In genomic region chr10:113127285-113128283, GRCh38 we compare ENCODE assay signal across 10 cellular contexts.
A peak's percentile ranks its signal among the peaks of the same experiment; 100 is the strongest.
DNase-seq lines count a peak whose midpoint lies in the region; ATAC-seq, FAIRE-seq and TF ChIP-seq lines count a peak whose summit lies in the region.
"Had no signal": no experiment of that assay in that cellular context is flagged by ENCODE, and none has a peak within 500 bp of the region (broad histone marks: within the 10 kb centered on the region; RNA-seq: fewer than 3 reads in every experiment).

No MANE protein-coding gene starts in this region.

- FAIRE-seq in GM12878 (lab: Jason Lieb, UNC): no peak

- H3K36me3 ChIP-seq in HEK293 (ENCODE audit: control insufficient read depth in 2 of 2, insufficient read depth in 1 of 2, low read length in 2 of 2) (no peaks in the 10 kb centered on the region), GM12878 (ENCODE audit: control insufficient read depth in 2 of 2, insufficient read depth in 2 of 2, low read length in 1 of 2) (no peaks in the 10 kb centered on the region), iPS-18a (ENCODE audit: control insufficient read depth, low read depth, low read length) (no peaks in the 10 kb centered on the region)

- H3K27me3 ChIP-seq in GM12878 (replicated peaks in 1 of 2; ENCODE audit: control insufficient read depth in 2 of 2, insufficient read depth in 2 of 2, low read length in 1 of 2) (peaks cover 0 to 8% of the 10 kb centered on the region in 2 experiments; a peak in 2 of 4 replicates), iPS-18a (ENCODE audit: control insufficient read depth, insufficient read depth, low read length) (peaks cover 13% of the 10 kb centered on the region)

- no peak overlapping the region for H3K9ac ChIP-seq in GM12878 (ENCODE audit: control insufficient read depth, insufficient read depth, low read length)
- H3K9ac ChIP-seq in iPS-18a (ENCODE audit: low read length): no peak overlapping the region
- H3K9ac ChIP-seq: KMS-11 had no signal

- RAD21 ChIA-PET in GM12878 (lab: Charles Lee; ENCODE audit: unreplicated experiment): no interaction called here

- TF ChIP-seq CTCF in HEK293 (tag by site-specific recombination; IDR thresholded peaks at IDR 0.05) (no peak), GM12878 (IDR thresholded peaks at IDR 0.05 in 2 of 3, conservative IDR thresholded peaks at IDR 0.05 in 1 of 3; ENCODE audit: control insufficient read depth in 2 of 3, extremely low read depth in 1 of 3, insufficient read depth in 1 of 3, low read depth in 3 of 3, low read length in 3 of 3) (no peak)

- no peak overlapping the region for H2AFZ ChIP-seq in GM12878 (ENCODE audit: control insufficient read depth, low read depth, low read length)

- no peak overlapping the region for H3K4me3 ChIP-seq in HEK293 (ENCODE audit: low read depth, low read length)
- no peak overlapping the region for H3K4me3 ChIP-seq in GM12878
- H3K4me3 ChIP-seq in iPS-18a (ENCODE audit: low read length): peak overlapping the region; percentile 62
- peak overlapping the region in 1 of 7 experiments; percentile 28 for H3K4me3 ChIP-seq in skin epidermis

- SMC1A ChIA-PET in GM12878 (lab: Charles Lee; ENCODE audit: uncharacterized antibody, unreplicated experiment): no interaction called here

- POLR2A ChIA-PET in HEK293 (lab: Yijun Ruan, JAX) (interaction anchor here (0.6 kb wide), 1 partner anchor 28 kb away, joined by 5 read pairs; no protein-coding TSS in a partner anchor), GM12878 (lab: Charles Lee) (no interaction called here)

- in situ Hi-C loops in GM12878 (cut with MboI): no loop called here

- DNase-seq in GM12878 (ENCODE audit: low read depth, low spot score) (no peak), NCI-H774 (lab: John Stamatoyannopoulos, UW) (no peak), T1000 (lab: John Stamatoyannopoulos, UW) (no peak), nucleus accumbens (lab: John Stamatoyannopoulos, UW) (no peak), NCI-H1694 treated with DMSO at 0.1 percent for 48 hours (lab: John Stamatoyannopoulos, UW) (no peak)
- DNase-seq: cortex of kidney had no signal

- no peaks in the 10 kb centered on the region for H4K20me1 ChIP-seq in GM12878 (ENCODE audit: control insufficient read depth, insufficient read depth)

- intact Hi-C loops in GM12878 (cut with micrococcal nuclease; ENCODE audit: unreplicated experiment): loop anchor here (5.0 kb wide), 1 partner anchor 405 kb away; no protein-coding TSS in a partner anchor

- no peak for ATAC-seq in GM12878

- no peak for TF ChIP-seq POLR2A in GM12878 (IDR thresholded peaks at IDR 0.05; ENCODE audit: low read depth, low read length)

- H3K27ac ChIP-seq in HEK293 (ENCODE audit: extremely low read depth, low read depth, low read length): no peak overlapping the region
- H3K27ac ChIP-seq in GM12878 (ENCODE audit: control insufficient read depth, insufficient read depth): no peak overlapping the region
- no peak overlapping the region for H3K27ac ChIP-seq in iPS-18a (ENCODE audit: low read length)
- peak overlapping the region in 15 of 21 experiments; percentile 1 to 78 (median 61) for H3K27ac ChIP-seq in skin epidermis
- H3K27ac ChIP-seq: KMS-11 had no signal

- no peaks in the 10 kb centered on the region for H3K9me3 ChIP-seq in HEK293 (ENCODE audit: control insufficient read depth, insufficient read depth, low read depth, low read length)
- H3K9me3 ChIP-seq in GM12878 (replicated peaks; ENCODE audit: control insufficient read depth, insufficient read depth, low read length): no peaks in the 10 kb centered on the region
- H3K9me3 ChIP-seq in iPS-18a (ENCODE audit: control insufficient read depth, low read depth, low read length): no peaks in the 10 kb centered on the region

- TF ChIP-seq EP300 in GM12878 (IDR thresholded peaks at IDR 0.05; ENCODE audit: borderline replicate concordance in 1 of 2, control insufficient read depth in 1 of 2, low read depth in 2 of 2, low read length in 2 of 2): no peak

- no TSS peak for BruUV-seq in GM12878 (replicated peaks; lab: Mats Ljungman, UMichigan)

- CTCF ChIA-PET in HEK293 (lab: Yijun Ruan, JAX) (interaction anchor here (0.6 to 1.1 kb wide), 10 partner anchors 12 to 1208 kb away, joined by 3 to 8 read pairs (median 3); no protein-coding TSS in a partner anchor), GM12878 (lab: Yijun Ruan, JAX) (no interaction called here)

- no peaks in the 10 kb centered on the region for H3K79me2 ChIP-seq in GM12878 (ENCODE audit: control insufficient read depth, insufficient read depth, low read length)

- H3K4me2 ChIP-seq in GM12878 (ENCODE audit: control insufficient read depth, insufficient read depth): no peak overlapping the region
- H3K4me2 ChIP-seq: KMS-11 had no signal

- no peak for TF ChIP-seq RAD21 in GM12878 (IDR thresholded peaks at IDR 0.05; ENCODE audit: insufficient read depth, low read depth, low read length)

- H3K4me1 ChIP-seq in HEK293 (ENCODE audit: control insufficient read depth, insufficient read depth, low read length): 0 out of 2 replicates have a peak, but pooled peaks cover 6% of the 10 kb centered on the region
- no peaks in the 10 kb centered on the region for H3K4me1 ChIP-seq in GM12878 (ENCODE audit: control insufficient read depth, insufficient read depth, low read length)
- peaks cover 69% of the 10 kb centered on the region for H3K4me1 ChIP-seq in iPS-18a (ENCODE audit: control insufficient read depth, low read depth, low read length)

- WGBS in GM12878 (ENCODE audit: insufficient coverage, insufficient replicate concordance, low lambda C conversion rate, missing lambda C conversion rate): 57% methylated on average over 16 of the region's 17 CpGs

TF ChIP-seq in HEK293, 187 proteins besides CTCF, POLR2A, EP300 and RAD21:
- peak; percentile 70 for TF ChIP-seq EGR2 (tag by site-specific recombination; IDR thresholded peaks at IDR 0.05; ENCODE audit: low read depth)
- TF ChIP-seq, protein P1, sequence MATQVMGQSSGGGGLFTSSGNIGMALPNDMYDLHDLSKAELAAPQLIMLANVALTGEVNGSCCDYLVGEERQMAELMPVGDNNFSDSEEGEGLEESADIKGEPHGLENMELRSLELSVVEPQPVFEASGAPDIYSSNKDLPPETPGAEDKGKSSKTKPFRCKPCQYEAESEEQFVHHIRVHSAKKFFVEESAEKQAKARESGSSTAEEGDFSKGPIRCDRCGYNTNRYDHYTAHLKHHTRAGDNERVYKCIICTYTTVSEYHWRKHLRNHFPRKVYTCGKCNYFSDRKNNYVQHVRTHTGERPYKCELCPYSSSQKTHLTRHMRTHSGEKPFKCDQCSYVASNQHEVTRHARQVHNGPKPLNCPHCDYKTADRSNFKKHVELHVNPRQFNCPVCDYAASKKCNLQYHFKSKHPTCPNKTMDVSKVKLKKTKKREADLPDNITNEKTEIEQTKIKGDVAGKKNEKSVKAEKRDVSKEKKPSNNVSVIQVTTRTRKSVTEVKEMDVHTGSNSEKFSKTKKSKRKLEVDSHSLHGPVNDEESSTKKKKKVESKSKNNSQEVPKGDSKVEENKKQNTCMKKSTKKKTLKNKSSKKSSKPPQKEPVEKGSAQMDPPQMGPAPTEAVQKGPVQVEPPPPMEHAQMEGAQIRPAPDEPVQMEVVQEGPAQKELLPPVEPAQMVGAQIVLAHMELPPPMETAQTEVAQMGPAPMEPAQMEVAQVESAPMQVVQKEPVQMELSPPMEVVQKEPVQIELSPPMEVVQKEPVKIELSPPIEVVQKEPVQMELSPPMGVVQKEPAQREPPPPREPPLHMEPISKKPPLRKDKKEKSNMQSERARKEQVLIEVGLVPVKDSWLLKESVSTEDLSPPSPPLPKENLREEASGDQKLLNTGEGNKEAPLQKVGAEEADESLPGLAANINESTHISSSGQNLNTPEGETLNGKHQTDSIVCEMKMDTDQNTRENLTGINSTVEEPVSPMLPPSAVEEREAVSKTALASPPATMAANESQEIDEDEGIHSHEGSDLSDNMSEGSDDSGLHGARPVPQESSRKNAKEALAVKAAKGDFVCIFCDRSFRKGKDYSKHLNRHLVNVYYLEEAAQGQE (tag by site-specific recombination; IDR thresholded peaks at IDR 0.05): peak; percentile 75
- TF ChIP-seq ZNF175 (tag by site-specific recombination; IDR thresholded peaks at IDR 0.05): no peak
- TF ChIP-seq ZFHX2 (tag by site-specific recombination; conservative IDR thresholded peaks at IDR 0.05): peak; percentile 73
- 0 out of 2 replicates have a peak, but pooled peaks have one; percentile 19 for TF ChIP-seq ZNF366 (tag by site-specific recombination; conservative IDR thresholded peaks at IDR 0.05)

TF ChIP-seq in GM12878, 131 proteins besides CTCF, POLR2A, EP300 and RAD21:
- TF ChIP-seq RELA (IDR thresholded peaks at IDR 0.05; ENCODE audit: borderline replicate concordance, partially characterized antibody): no peak
- TF ChIP-seq BMI1 (IDR thresholded peaks at IDR 0.05; ENCODE audit: borderline replicate concordance): 0 out of 2 replicates have a peak, but pooled peaks have one; percentile 17

Comparison
In these comparisons a context has a peak if more than half of its experiments do, and no peak if none do; other contexts are left out.
1. H3K27ac ChIP-seq: peak in skin epidermis (15 of 21); none in HEK293 (single experiment), GM12878 (single experiment) and iPS-18a (single experiment).